In the genomic region with DNA sequence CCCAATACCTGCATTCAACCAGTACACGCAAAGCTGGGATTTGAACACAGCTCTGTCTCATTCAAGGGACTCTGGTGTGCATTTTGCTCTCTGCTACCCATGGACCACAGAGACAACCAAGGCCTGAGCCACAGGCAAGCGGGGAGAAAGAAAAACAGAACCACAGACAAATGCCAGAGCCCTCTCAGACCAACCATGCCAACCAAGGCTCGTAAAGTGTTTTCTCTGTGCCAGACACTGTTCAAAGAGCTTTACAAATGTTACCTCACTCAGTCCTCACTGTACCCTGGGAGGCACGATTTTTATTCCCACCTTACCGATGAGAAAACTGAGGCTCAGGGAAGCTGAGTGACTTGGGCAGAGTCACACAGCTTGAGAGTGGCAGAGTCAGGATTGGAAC, we compare ENCODE assay signal across 1 cellular context.
TF ChIP-seq lines count a peak whose summit lies in the region.

No MANE protein-coding gene starts in this region.

TF ChIP-seq in IMR-90, 13 proteins besides CTCF, POLR2A, EP300 and RAD21 (continued from another document):
- TF ChIP-seq, protein P1, sequence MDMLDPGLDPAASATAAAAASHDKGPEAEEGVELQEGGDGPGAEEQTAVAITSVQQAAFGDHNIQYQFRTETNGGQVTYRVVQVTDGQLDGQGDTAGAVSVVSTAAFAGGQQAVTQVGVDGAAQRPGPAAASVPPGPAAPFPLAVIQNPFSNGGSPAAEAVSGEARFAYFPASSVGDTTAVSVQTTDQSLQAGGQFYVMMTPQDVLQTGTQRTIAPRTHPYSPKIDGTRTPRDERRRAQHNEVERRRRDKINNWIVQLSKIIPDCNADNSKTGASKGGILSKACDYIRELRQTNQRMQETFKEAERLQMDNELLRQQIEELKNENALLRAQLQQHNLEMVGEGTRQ (IDR thresholded peaks at IDR 0.05; ENCODE audit: low read depth, low read length) = no peak
- TF ChIP-seq MAZ (IDR thresholded peaks at IDR 0.05; ENCODE audit: borderline replicate concordance, low read depth, low read length) (no peak), NFE2L2 (IDR thresholded peaks at IDR 0.05; ENCODE audit: low read depth, low read length) (no peak), CHD1 (IDR thresholded peaks at IDR 0.05; ENCODE audit: low read depth, low read length) (no peak), CEBPB (IDR thresholded peaks at IDR 0.05; ENCODE audit: low read depth, low read length) (no peak), MXI1 (IDR thresholded peaks at IDR 0.05; ENCODE audit: borderline replicate concordance, low read depth, low read length) (no peak), RFX5 (IDR thresholded peaks at IDR 0.05; ENCODE audit: low read depth, low read length) (no peak), FOS (IDR thresholded peaks at IDR 0.05; ENCODE audit: low read depth, low read length) (no peak), SMC3 (IDR thresholded peaks at IDR 0.05; ENCODE audit: low read depth, low read length) (no peak)
- TF ChIP-seq, protein P2, sequence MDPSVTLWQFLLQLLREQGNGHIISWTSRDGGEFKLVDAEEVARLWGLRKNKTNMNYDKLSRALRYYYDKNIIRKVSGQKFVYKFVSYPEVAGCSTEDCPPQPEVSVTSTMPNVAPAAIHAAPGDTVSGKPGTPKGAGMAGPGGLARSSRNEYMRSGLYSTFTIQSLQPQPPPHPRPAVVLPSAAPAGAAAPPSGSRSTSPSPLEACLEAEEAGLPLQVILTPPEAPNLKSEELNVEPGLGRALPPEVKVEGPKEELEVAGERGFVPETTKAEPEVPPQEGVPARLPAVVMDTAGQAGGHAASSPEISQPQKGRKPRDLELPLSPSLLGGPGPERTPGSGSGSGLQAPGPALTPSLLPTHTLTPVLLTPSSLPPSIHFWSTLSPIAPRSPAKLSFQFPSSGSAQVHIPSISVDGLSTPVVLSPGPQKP (IDR thresholded peaks at IDR 0.05; ENCODE audit: borderline replicate concordance, low read depth, low read length) = no peak
